Comparison of ENCODE assay signal across 1 cellular context in the genomic region with DNA sequence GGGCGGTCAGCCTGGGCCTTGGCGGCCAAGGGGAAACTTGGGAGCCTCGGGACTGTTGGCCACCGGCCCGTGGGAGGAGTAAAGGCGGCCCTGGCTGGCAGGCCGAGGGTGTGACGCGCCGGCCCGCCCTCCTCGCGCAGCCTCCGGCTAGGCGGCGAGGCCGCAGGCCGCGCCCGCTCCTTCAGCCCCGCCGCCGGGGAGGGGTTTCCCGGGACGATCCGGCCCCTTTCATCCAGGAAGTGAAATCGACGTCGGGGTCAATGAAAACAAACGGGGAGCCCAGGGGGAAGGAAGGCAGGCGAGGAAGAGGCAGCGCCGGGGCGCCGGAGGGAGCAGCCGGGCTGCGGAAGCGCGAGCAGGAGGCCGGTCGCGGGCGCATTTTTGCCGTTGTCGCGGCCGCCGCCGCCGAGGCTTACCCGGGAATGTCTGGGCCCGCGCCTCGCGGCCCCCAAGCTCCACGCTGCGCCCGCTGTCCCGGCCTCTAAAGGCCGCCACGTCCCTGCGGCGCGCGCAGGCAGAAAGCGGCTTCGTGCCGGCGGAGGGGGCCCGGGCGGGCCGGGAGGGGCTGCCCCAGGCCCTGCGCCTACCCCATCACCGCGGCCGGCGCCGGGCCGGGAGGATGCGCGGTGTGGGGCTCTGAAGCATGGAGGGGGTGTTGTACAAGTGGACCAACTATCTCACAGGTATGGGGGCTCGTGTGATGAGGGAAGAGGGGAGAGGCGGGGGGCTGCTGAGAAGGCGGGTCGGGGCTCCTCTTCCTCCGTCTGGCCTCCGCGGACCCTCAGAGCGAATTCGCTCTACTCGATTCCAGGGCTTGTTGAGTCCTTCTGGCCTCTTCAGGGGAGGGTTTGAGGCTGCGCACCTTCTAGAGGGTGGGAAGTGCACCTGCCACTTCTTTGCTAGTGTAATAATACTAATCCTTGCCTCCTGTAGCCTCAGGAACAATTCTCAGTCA.
TF ChIP-seq lines count a peak whose summit lies in the region.

A gene (plus strand): TSS at position 231 of the 955 bp plus-strand sequence. CDS start 413 bp downstream, at position 644.

TF ChIP-seq in HepG2, 621 proteins besides CTCF, POLR2A, EP300 and RAD21 (continued from another document and continues in another):
- TF ChIP-seq, protein P1, sequence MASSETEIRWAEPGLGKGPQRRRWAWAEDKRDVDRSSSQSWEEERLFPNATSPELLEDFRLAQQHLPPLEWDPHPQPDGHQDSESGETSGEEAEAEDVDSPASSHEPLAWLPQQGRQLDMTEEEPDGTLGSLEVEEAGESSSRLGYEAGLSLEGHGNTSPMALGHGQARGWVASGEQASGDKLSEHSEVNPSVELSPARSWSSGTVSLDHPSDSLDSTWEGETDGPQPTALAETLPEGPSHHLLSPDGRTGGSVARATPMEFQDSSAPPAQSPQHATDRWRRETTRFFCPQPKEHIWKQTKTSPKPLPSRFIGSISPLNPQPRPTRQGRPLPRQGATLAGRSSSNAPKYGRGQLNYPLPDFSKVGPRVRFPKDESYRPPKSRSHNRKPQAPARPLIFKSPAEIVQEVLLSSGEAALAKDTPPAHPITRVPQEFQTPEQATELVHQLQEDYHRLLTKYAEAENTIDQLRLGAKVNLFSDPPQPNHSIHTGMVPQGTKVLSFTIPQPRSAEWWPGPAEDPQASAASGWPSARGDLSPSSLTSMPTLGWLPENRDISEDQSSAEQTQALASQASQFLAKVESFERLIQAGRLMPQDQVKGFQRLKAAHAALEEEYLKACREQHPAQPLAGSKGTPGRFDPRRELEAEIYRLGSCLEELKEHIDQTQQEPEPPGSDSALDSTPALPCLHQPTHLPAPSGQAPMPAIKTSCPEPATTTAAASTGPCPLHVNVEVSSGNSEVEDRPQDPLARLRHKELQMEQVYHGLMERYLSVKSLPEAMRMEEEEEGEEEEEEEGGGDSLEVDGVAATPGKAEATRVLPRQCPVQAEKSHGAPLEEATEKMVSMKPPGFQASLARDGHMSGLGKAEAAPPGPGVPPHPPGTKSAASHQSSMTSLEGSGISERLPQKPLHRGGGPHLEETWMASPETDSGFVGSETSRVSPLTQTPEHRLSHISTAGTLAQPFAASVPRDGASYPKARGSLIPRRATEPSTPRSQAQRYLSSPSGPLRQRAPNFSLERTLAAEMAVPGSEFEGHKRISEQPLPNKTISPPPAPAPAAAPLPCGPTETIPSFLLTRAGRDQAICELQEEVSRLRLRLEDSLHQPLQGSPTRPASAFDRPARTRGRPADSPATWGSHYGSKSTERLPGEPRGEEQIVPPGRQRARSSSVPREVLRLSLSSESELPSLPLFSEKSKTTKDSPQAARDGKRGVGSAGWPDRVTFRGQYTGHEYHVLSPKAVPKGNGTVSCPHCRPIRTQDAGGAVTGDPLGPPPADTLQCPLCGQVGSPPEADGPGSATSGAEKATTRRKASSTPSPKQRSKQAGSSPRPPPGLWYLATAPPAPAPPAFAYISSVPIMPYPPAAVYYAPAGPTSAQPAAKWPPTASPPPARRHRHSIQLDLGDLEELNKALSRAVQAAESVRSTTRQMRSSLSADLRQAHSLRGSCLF (CRISPR knock-in tag; IDR thresholded peaks at IDR 0.05; ENCODE audit: borderline replicate concordance): peak; percentile 47; the same call in 1 of the 2 replicates
- no peak; the same call in 1 of the 2 replicates for TF ChIP-seq SOX5 (CRISPR knock-in tag; IDR thresholded peaks at IDR 0.05; ENCODE audit: borderline replicate concordance)
- TF ChIP-seq, protein P2, sequence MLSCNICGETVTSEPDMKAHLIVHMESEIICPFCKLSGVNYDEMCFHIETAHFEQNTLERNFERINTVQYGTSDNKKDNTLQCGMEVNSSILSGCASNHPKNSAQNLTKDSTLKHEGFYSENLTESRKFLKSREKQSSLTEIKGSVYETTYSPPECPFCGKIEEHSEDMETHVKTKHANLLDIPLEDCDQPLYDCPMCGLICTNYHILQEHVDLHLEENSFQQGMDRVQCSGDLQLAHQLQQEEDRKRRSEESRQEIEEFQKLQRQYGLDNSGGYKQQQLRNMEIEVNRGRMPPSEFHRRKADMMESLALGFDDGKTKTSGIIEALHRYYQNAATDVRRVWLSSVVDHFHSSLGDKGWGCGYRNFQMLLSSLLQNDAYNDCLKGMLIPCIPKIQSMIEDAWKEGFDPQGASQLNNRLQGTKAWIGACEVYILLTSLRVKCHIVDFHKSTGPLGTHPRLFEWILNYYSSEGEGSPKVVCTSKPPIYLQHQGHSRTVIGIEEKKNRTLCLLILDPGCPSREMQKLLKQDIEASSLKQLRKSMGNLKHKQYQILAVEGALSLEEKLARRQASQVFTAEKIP (CRISPR knock-in tag; IDR thresholded peaks at IDR 0.05; ENCODE audit: borderline replicate concordance): no peak
- TF ChIP-seq TSC22D2 (CRISPR knock-in tag; IDR thresholded peaks at IDR 0.05; ENCODE audit: borderline replicate concordance): no peak
- no peak for TF ChIP-seq XBP1 (CRISPR knock-in tag; IDR thresholded peaks at IDR 0.05)
- TF ChIP-seq MTA1 (CRISPR knock-in tag; IDR thresholded peaks at IDR 0.05; ENCODE audit: borderline replicate concordance): 0 out of 2 replicates have a peak, but pooled peaks have one; percentile 30
- TF ChIP-seq, protein P3, sequence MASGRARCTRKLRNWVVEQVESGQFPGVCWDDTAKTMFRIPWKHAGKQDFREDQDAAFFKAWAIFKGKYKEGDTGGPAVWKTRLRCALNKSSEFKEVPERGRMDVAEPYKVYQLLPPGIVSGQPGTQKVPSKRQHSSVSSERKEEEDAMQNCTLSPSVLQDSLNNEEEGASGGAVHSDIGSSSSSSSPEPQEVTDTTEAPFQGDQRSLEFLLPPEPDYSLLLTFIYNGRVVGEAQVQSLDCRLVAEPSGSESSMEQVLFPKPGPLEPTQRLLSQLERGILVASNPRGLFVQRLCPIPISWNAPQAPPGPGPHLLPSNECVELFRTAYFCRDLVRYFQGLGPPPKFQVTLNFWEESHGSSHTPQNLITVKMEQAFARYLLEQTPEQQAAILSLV (CRISPR knock-in tag; IDR thresholded peaks at IDR 0.05; ENCODE audit: borderline replicate concordance): peak; percentile 50; the same call in 1 of the 2 replicates
- TF ChIP-seq, protein P4, sequence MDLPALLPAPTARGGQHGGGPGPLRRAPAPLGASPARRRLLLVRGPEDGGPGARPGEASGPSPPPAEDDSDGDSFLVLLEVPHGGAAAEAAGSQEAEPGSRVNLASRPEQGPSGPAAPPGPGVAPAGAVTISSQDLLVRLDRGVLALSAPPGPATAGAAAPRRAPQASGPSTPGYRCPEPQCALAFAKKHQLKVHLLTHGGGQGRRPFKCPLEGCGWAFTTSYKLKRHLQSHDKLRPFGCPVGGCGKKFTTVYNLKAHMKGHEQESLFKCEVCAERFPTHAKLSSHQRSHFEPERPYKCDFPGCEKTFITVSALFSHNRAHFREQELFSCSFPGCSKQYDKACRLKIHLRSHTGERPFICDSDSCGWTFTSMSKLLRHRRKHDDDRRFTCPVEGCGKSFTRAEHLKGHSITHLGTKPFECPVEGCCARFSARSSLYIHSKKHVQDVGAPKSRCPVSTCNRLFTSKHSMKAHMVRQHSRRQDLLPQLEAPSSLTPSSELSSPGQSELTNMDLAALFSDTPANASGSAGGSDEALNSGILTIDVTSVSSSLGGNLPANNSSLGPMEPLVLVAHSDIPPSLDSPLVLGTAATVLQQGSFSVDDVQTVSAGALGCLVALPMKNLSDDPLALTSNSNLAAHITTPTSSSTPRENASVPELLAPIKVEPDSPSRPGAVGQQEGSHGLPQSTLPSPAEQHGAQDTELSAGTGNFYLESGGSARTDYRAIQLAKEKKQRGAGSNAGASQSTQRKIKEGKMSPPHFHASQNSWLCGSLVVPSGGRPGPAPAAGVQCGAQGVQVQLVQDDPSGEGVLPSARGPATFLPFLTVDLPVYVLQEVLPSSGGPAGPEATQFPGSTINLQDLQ (CRISPR knock-in tag; IDR thresholded peaks at IDR 0.05): peak; percentile 50; the same call in 1 of the 2 replicates
- TF ChIP-seq, protein P5, sequence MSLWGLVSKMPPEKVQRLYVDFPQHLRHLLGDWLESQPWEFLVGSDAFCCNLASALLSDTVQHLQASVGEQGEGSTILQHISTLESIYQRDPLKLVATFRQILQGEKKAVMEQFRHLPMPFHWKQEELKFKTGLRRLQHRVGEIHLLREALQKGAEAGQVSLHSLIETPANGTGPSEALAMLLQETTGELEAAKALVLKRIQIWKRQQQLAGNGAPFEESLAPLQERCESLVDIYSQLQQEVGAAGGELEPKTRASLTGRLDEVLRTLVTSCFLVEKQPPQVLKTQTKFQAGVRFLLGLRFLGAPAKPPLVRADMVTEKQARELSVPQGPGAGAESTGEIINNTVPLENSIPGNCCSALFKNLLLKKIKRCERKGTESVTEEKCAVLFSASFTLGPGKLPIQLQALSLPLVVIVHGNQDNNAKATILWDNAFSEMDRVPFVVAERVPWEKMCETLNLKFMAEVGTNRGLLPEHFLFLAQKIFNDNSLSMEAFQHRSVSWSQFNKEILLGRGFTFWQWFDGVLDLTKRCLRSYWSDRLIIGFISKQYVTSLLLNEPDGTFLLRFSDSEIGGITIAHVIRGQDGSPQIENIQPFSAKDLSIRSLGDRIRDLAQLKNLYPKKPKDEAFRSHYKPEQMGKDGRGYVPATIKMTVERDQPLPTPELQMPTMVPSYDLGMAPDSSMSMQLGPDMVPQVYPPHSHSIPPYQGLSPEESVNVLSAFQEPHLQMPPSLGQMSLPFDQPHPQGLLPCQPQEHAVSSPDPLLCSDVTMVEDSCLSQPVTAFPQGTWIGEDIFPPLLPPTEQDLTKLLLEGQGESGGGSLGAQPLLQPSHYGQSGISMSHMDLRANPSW (CRISPR knock-in tag; IDR thresholded peaks at IDR 0.05; ENCODE audit: borderline replicate concordance): no peak
- no peak for TF ChIP-seq ZNF234 (CRISPR knock-in tag; conservative IDR thresholded peaks at IDR 0.05)
- TF ChIP-seq, protein P6, sequence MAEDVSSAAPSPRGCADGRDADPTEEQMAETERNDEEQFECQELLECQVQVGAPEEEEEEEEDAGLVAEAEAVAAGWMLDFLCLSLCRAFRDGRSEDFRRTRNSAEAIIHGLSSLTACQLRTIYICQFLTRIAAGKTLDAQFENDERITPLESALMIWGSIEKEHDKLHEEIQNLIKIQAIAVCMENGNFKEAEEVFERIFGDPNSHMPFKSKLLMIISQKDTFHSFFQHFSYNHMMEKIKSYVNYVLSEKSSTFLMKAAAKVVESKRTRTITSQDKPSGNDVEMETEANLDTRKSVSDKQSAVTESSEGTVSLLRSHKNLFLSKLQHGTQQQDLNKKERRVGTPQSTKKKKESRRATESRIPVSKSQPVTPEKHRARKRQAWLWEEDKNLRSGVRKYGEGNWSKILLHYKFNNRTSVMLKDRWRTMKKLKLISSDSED (CRISPR knock-in tag; IDR thresholded peaks at IDR 0.05): no peak
- no peak; the same call in 1 of the 2 replicates for TF ChIP-seq NCOA2 (CRISPR knock-in tag; IDR thresholded peaks at IDR 0.05)
- TF ChIP-seq ZNF619 (CRISPR knock-in tag; IDR thresholded peaks at IDR 0.05): no peak; the same call in 1 of the 2 replicates
- TF ChIP-seq, protein P7, sequence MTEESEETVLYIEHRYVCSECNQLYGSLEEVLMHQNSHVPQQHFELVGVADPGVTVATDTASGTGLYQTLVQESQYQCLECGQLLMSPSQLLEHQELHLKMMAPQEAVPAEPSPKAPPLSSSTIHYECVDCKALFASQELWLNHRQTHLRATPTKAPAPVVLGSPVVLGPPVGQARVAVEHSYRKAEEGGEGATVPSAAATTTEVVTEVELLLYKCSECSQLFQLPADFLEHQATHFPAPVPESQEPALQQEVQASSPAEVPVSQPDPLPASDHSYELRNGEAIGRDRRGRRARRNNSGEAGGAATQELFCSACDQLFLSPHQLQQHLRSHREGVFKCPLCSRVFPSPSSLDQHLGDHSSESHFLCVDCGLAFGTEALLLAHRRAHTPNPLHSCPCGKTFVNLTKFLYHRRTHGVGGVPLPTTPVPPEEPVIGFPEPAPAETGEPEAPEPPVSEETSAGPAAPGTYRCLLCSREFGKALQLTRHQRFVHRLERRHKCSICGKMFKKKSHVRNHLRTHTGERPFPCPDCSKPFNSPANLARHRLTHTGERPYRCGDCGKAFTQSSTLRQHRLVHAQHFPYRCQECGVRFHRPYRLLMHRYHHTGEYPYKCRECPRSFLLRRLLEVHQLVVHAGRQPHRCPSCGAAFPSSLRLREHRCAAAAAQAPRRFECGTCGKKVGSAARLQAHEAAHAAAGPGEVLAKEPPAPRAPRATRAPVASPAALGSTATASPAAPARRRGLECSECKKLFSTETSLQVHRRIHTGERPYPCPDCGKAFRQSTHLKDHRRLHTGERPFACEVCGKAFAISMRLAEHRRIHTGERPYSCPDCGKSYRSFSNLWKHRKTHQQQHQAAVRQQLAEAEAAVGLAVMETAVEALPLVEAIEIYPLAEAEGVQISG (CRISPR knock-in tag; IDR thresholded peaks at IDR 0.05): peak; percentile 78
- peak; percentile 49 for TF ChIP-seq GATAD2A (CRISPR knock-in tag; IDR thresholded peaks at IDR 0.05)
- no peak for TF ChIP-seq FOXM1 (CRISPR knock-in tag; IDR thresholded peaks at IDR 0.05)
- TF ChIP-seq TBX3 (IDR thresholded peaks at IDR 0.05; ENCODE audit: borderline replicate concordance): no peak
- peak; percentile 77; the same call in 1 of the 2 replicates for TF ChIP-seq ZNF235 (CRISPR knock-in tag; IDR thresholded peaks at IDR 0.05; ENCODE audit: borderline replicate concordance)
- peak; percentile 43; the same call in 1 of the 2 replicates for TF ChIP-seq GABPA (IDR thresholded peaks at IDR 0.05; ENCODE audit: low read depth, low read length)
- TF ChIP-seq GABPA (CRISPR knock-in tag; IDR thresholded peaks at IDR 0.05; ENCODE audit: low read depth): peak; percentile 83
- TF ChIP-seq, protein P8, sequence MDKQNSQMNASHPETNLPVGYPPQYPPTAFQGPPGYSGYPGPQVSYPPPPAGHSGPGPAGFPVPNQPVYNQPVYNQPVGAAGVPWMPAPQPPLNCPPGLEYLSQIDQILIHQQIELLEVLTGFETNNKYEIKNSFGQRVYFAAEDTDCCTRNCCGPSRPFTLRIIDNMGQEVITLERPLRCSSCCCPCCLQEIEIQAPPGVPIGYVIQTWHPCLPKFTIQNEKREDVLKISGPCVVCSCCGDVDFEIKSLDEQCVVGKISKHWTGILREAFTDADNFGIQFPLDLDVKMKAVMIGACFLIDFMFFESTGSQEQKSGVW (CRISPR knock-in tag; IDR thresholded peaks at IDR 0.05; ENCODE audit: borderline replicate concordance): no peak
- TF ChIP-seq, protein P9, sequence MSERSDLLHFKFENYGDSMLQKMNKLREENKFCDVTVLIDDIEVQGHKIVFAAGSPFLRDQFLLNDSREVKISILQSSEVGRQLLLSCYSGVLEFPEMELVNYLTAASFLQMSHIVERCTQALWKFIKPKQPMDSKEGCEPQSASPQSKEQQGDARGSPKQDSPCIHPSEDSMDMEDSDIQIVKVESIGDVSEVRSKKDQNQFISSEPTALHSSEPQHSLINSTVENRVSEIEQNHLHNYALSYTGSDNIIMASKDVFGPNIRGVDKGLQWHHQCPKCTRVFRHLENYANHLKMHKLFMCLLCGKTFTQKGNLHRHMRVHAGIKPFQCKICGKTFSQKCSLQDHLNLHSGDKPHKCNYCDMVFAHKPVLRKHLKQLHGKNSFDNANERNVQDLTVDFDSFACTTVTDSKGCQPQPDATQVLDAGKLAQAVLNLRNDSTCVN (CRISPR knock-in tag; IDR thresholded peaks at IDR 0.05; ENCODE audit: borderline replicate concordance): no peak
- no peak for TF ChIP-seq MIXL1 (CRISPR knock-in tag; IDR thresholded peaks at IDR 0.05)
- TF ChIP-seq SOX6 (IDR thresholded peaks at IDR 0.05): no peak
- peak; percentile 41; the same call in 1 of the 2 replicates for TF ChIP-seq SOX6 (CRISPR knock-in tag; IDR thresholded peaks at IDR 0.05)
- TF ChIP-seq HNF4A (CRISPR knock-in tag; IDR thresholded peaks at IDR 0.05): peak; percentile 74
- TF ChIP-seq DNMT1 (CRISPR knock-in tag; IDR thresholded peaks at IDR 0.05): peak; percentile 60; the same call in 1 of the 2 replicates
- no peak for TF ChIP-seq ZNF570 (CRISPR knock-in tag; IDR thresholded peaks at IDR 0.05; ENCODE audit: borderline replicate concordance)
- 0 out of 2 replicates have a peak, but pooled peaks have one; percentile 13 for TF ChIP-seq RARA (CRISPR knock-in tag; IDR thresholded peaks at IDR 0.05)
- no peak for TF ChIP-seq REXO4 (CRISPR knock-in tag; IDR thresholded peaks at IDR 0.05; ENCODE audit: borderline replicate concordance)
- TF ChIP-seq RAD51 (IDR thresholded peaks at IDR 0.05; ENCODE audit: borderline replicate concordance): no peak
- no peak for TF ChIP-seq TCF7 (IDR thresholded peaks at IDR 0.05; ENCODE audit: low read depth)
